Comparison of ENCODE assay signal across 15 cellular contexts in the genomic region with DNA sequence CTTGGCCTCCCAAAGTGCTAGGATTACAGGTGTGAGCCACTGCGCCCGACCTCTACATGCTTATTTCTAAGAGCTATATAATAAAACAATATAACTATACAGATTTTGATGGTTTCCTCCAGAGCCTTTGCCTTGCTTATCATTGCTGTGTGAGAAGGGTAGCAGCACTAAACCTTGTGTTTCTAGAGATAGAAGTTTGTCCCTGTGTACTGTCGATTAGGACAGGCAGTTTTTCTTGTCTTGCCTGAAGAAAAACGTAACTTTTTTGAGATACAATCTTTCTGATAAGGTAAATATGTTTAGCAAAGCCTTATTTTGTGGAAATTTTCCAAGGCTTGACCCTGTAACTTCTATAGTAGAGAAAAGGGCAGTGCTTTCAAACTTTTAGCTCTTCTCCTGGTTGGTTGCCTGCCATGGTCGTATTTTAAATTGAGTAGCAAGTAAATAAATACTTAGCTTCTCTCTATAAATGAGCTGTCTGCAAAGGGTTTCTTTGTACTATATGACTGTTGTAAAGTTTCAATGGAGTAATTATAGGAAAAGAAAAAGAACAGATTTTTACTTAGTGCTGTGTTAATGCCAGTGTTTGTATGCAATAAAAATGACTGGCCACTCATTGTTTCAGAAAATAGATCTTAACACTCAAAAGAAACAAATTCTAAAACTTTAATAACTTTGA.
DNase-seq lines count a peak whose midpoint lies in the region; ATAC-seq and TF ChIP-seq lines count a peak whose summit lies in the region.
"Had no signal": no experiment of that assay in that cellular context is flagged by ENCODE, and none has a peak within 500 bp of the region (broad histone marks: within the 10 kb centered on the region; RNA-seq: fewer than 3 reads in every experiment).

No MANE protein-coding gene starts in this region.

- peak; percentile 22 for DNase-seq in CMK (ENCODE audit: low read depth)
- no peak for DNase-seq in mesothelial cell of epicardium (ENCODE audit: low spot score in 2 of 2, unreplicated experiment in 2 of 2)
- DNase-seq in tibial artery, result no peak
- no peak for DNase-seq in left lung
- DNase-seq in brain microvascular endothelial cell, result no peak
- DNase-seq in colonic mucosa, result no peak
- DNase-seq: BE2C; CD8-positive, alpha-beta memory T cell; DMS153; EL; GOT3; NCI-H2227 treated with DMSO at 0.1 percent for 48 hours; NCI-H526 had no signal

- H3K4me3 Mint-ChIP-seq in mesothelial cell of epicardium, result no peak overlapping the region
- H3K4me3 Mint-ChIP-seq: CD8-positive, alpha-beta memory T cell had no signal

- H3K9me3 Mint-ChIP-seq in mesothelial cell of epicardium, result no peaks in the 10 kb centered on the region
- H3K9me3 Mint-ChIP-seq: CD8-positive, alpha-beta memory T cell had no signal

- H3K27ac Mint-ChIP-seq in mesothelial cell of epicardium, result peak overlapping the region; percentile 53

- H3K4me3 ChIP-seq in HEK293 (ENCODE audit: low read depth, low read length) (no peak overlapping the region), tibial artery (no peak overlapping the region), left lung (no peak overlapping the region), brain microvascular endothelial cell (ENCODE audit: low read depth, low read length) (no peak overlapping the region), colonic mucosa (no peak overlapping the region)

- no peak for ATAC-seq in left lung

- H3K4me1 Mint-ChIP-seq in mesothelial cell of epicardium, result peaks cover 11% of the 10 kb centered on the region

- POLR2A ChIA-PET in HEK293 (lab: Yijun Ruan, JAX), result no interaction called here

- no peaks in the 10 kb centered on the region for H3K27me3 Mint-ChIP-seq in mesothelial cell of epicardium (ENCODE audit: low read depth)
- H3K27me3 Mint-ChIP-seq: CD8-positive, alpha-beta memory T cell had no signal

- peaks cover 2% of the 10 kb centered on the region for H3K36me3 Mint-ChIP-seq in mesothelial cell of epicardium

- no peaks in the 10 kb centered on the region for H3K27me3 ChIP-seq in tibial artery
- no peaks in the 10 kb centered on the region for H3K27me3 ChIP-seq in left lung
- H3K27me3 ChIP-seq in brain microvascular endothelial cell (replicated peaks), result no peaks in the 10 kb centered on the region
- H3K27me3 ChIP-seq in colonic mucosa, result no peaks in the 10 kb centered on the region
- H3K27me3 ChIP-seq: BE2C had no signal

- intact Hi-C loops in tibial artery (cut with DNase I; ENCODE audit: low total_unique reads) (no loop called here), left lung (cut with DNase I) (no loop called here), colonic mucosa (cut with DNase I) (no loop called here)

- H3K27ac ChIP-seq in HEK293 (ENCODE audit: extremely low read depth, low read depth, low read length) (no peak overlapping the region; the same call in 1 of the 2 replicates), VCaP (peak overlapping the region; percentile 13; the same call in 1 of the 2 replicates), tibial artery (no peak overlapping the region), left lung (no peak overlapping the region), brain microvascular endothelial cell (no peak overlapping the region), colonic mucosa (no peak overlapping the region)

- H3K9me3 ChIP-seq in HEK293 (ENCODE audit: control insufficient read depth, insufficient read depth, low read depth, low read length) (no peaks in the 10 kb centered on the region), tibial artery (no peaks in the 10 kb centered on the region), left lung (no peaks in the 10 kb centered on the region), colonic mucosa (no peaks in the 10 kb centered on the region)
- H3K9me3 ChIP-seq: BE2C had no signal

- no peak overlapping the region for H3K9ac ChIP-seq in colonic mucosa (ENCODE audit: low read depth in 2 of 2, low read length in 2 of 2)

- H3K4me1 ChIP-seq in HEK293 (ENCODE audit: control insufficient read depth, insufficient read depth, low read length) (peaks cover 4% of the 10 kb centered on the region; the same call in 1 of the 2 replicates), tibial artery (no peaks in the 10 kb centered on the region), left lung (no peaks in the 10 kb centered on the region), colonic mucosa (no peaks in the 10 kb centered on the region)
- H3K4me1 ChIP-seq: BE2C had no signal

- TF ChIP-seq CTCF in HEK293 (tag by site-specific recombination; IDR thresholded peaks at IDR 0.05), result no peak
- TF ChIP-seq CTCF in VCaP (conservative IDR thresholded peaks at IDR 0.05), result no peak
- TF ChIP-seq CTCF in mesothelial cell of epicardium (IDR thresholded peaks at IDR 0.05; ENCODE audit: unreplicated experiment), result no peak
- TF ChIP-seq CTCF in tibial artery (IDR thresholded peaks at IDR 0.05), result no peak
- no peak for TF ChIP-seq CTCF in left lung (IDR thresholded peaks at IDR 0.05)
- TF ChIP-seq CTCF in brain microvascular endothelial cell (IDR thresholded peaks at IDR 0.05; ENCODE audit: low read depth, low read length, missing control alignments), result no peak
- no peak for TF ChIP-seq CTCF in colonic mucosa (IDR thresholded peaks at IDR 0.05)

- in situ Hi-C loops in brain microvascular endothelial cell (cut with HindIII; ENCODE audit: low pct_ligation_motif_present, low sequenced_read_pairs), result no loop called here

- H3K36me3 ChIP-seq in HEK293 (ENCODE audit: control insufficient read depth in 2 of 2, insufficient read depth in 1 of 2, low read length in 2 of 2) (no peaks in the 10 kb centered on the region), tibial artery (no peaks in the 10 kb centered on the region), left lung (no peaks in the 10 kb centered on the region), brain microvascular endothelial cell (replicated peaks) (no peaks in the 10 kb centered on the region), colonic mucosa (no peaks in the 10 kb centered on the region)
- H3K36me3 ChIP-seq: BE2C had no signal

- CTCF ChIA-PET in HEK293 (lab: Yijun Ruan, JAX), result no interaction called here

TF ChIP-seq in HEK293, 187 proteins besides CTCF, POLR2A, EP300 and RAD21 (continues in another document):
- TF ChIP-seq ZNF610 (tag by site-specific recombination; IDR thresholded peaks at IDR 0.05; ENCODE audit: borderline replicate concordance) (no peak), FEZF1 (tag by site-specific recombination; IDR thresholded peaks at IDR 0.05) (peak; percentile 44), PRDM6 (tag by site-specific recombination; IDR thresholded peaks at IDR 0.05) (peak; percentile 72), ZBTB20 (tag by site-specific recombination; IDR thresholded peaks at IDR 0.05) (no peak), PBX3 (CRISPR knock-in tag; IDR thresholded peaks at IDR 0.05) (no peak), GLIS2 (tag by site-specific recombination; IDR thresholded peaks at IDR 0.05) (no peak), ZSCAN30 (tag by site-specific recombination; IDR thresholded peaks at IDR 0.05) (no peak), KLF10 (tag by site-specific recombination; IDR thresholded peaks at IDR 0.05) (no peak)
- TF ChIP-seq, protein P1, sequence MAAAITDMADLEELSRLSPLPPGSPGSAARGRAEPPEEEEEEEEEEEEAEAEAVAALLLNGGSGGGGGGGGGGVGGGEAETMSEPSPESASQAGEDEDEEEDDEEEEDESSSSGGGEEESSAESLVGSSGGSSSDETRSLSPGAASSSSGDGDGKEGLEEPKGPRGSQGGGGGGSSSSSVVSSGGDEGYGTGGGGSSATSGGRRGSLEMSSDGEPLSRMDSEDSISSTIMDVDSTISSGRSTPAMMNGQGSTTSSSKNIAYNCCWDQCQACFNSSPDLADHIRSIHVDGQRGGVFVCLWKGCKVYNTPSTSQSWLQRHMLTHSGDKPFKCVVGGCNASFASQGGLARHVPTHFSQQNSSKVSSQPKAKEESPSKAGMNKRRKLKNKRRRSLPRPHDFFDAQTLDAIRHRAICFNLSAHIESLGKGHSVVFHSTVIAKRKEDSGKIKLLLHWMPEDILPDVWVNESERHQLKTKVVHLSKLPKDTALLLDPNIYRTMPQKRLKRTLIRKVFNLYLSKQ (tag by site-specific recombination; IDR thresholded peaks at IDR 0.05; ENCODE audit: borderline replicate concordance), result no peak
